In genomic region chr1:154987326-154987725, GRCh38 we compare ENCODE assay signal across 28 cellular contexts. TPM values are rescaled to one million over a fixed set of nuclear protein-coding genes. Genes with fewer than 3 reads are reported as not detected.
A peak's percentile ranks its signal among the peaks of the same experiment; 100 is the strongest.
DNase-seq lines count a peak whose midpoint lies in the region; TF ChIP-seq lines count a peak whose summit lies in the region.
"Had no signal": no experiment of that assay in that cellular context is flagged by ENCODE, and none has a peak within 500 bp of the region (broad histone marks: within the 10 kb centered on the region; RNA-seq: fewer than 3 reads in every experiment).

No MANE protein-coding gene starts in this region.

- no peak overlapping the region for H3K4me3 ChIP-seq in PC-9
- H3K4me3 ChIP-seq in fibroblast of mammary gland (ENCODE audit: control insufficient read depth, low read depth, low read length) = no peak overlapping the region
- H3K4me3 ChIP-seq in trophoblast cell (ENCODE audit: low read depth, low read length) = no peak overlapping the region
- H3K4me3 ChIP-seq: colonic mucosa, Peyer's patch had no signal

- no peaks in the 10 kb centered on the region for H3K9me3 ChIP-seq in PC-9 (ENCODE audit: insufficient read depth, low read depth)
- H3K9me3 ChIP-seq in trophoblast cell (ENCODE audit: insufficient read depth, low read depth, low read length) = peaks cover 2% of the 10 kb centered on the region
- H3K9me3 ChIP-seq: colonic mucosa, Peyer's patch had no signal

- no peak overlapping the region for H4K8ac ChIP-seq in trophoblast cell (ENCODE audit: low read depth, low read length)

- peaks cover 58% of the 10 kb centered on the region for H3K79me2 ChIP-seq in PC-9 (ENCODE audit: low read depth)
- H3K79me2 ChIP-seq in trophoblast cell (ENCODE audit: control insufficient read depth, insufficient read depth, low read length, poor library complexity) = peaks cover 7% of the 10 kb centered on the region

- no peak overlapping the region for H2BK5ac ChIP-seq in trophoblast cell (ENCODE audit: low read depth, low read length, poor library complexity)

- H4K12ac ChIP-seq in trophoblast cell (ENCODE audit: low read depth, low read length) = no peak overlapping the region

- H3K4me2 ChIP-seq in PC-9 = peak overlapping the region; percentile 33
- no peak overlapping the region for H3K4me2 ChIP-seq in trophoblast cell (ENCODE audit: low read length)

- H3K9me2 ChIP-seq in PC-9 (ENCODE audit: insufficient read depth) = no peaks in the 10 kb centered on the region

- DNase-seq in PC-9 = peak in 1 of 2 experiments; percentile 74
- DNase-seq in fibroblast of mammary gland (ENCODE audit: low read depth) = peak; percentile 73
- peak; percentile 90 to 97 for DNase-seq in trophoblast cell
- DNase-seq in SHP77 treated with DMSO at 0.1 percent for 48 hours (lab: John Stamatoyannopoulos, UW) = no peak
- DNase-seq in NCI-H187 (lab: John Stamatoyannopoulos, UW) = no peak
- no peak for DNase-seq in NCI-H748 treated with DMSO at 0.1 percent for 48 hours (lab: John Stamatoyannopoulos, UW)
- DNase-seq: activated CD8-positive, alpha-beta T cell treated with anti-CD3 and anti-CD28 coated beads, Interleukin-2, amount 10 ng/mL, durations not matched to agents 7 days and 5 days; activated naive CD4-positive, alpha-beta T cell treated with anti-CD3 and anti-CD28 coated beads, Interleukin-2, amount 50 U/mL, for 16 hours; CD4-positive, alpha-beta T cell; colonic mucosa; DMS79 treated with DMSO at 0.1 percent for 48 hours; effector CD4-positive, alpha-beta T cell; GDM1; HCEC 1CT; immature natural killer cell; Kasumi-1; left colon; mesendoderm; NCI-H1417 treated with DMSO at 0.1 percent for 48 hours; NCI-H2081; NCI-H2227 treated with DMSO at 0.1 percent for 48 hours; Peyer's patch; SIG-M5; stimulated activated CD8-positive, alpha-beta memory T cell treated with anti-CD3 and anti-CD28 coated beads, Interleukin-4, amount 100 ng/mL, for 48 hours; stimulated activated naive CD8-positive, alpha-beta T cell treated with anti-CD3 and anti-CD28 coated beads, Interleukin-15, amount 100 ng/mL, for 72 hours had no signal

- H4K20me1 ChIP-seq in PC-9 (ENCODE audit: insufficient read depth) = no peaks in the 10 kb centered on the region

- intact Hi-C loops in PC-9 (cut with micrococcal nuclease; ENCODE audit: unreplicated experiment) = no loop called here

- H2AFZ ChIP-seq in PC-9 = no peak overlapping the region
- H2AFZ ChIP-seq in trophoblast cell (ENCODE audit: insufficient read depth, low read length, poor library complexity) = no peak overlapping the region
- H2AFZ ChIP-seq: parathyroid adenoma had no signal

- no CpG with 5 or more reads among the region's 6 CpGs for WGBS in trophoblast cell (ENCODE audit: extremely low coverage, insufficient coverage, insufficient read length)

- H4K91ac ChIP-seq in trophoblast cell (ENCODE audit: low read depth, low read length) = no peak overlapping the region

- H3K79me1 ChIP-seq in trophoblast cell (ENCODE audit: low read length) = peaks cover 6% of the 10 kb centered on the region

- CTCF ChIA-PET in PC-9 (lab: Charles Lee) = interaction anchor here (1.1 kb wide), 1 partner anchor 9 kb away, joined by 7 read pairs; no protein-coding TSS in a partner anchor

- no peak overlapping the region for H2BK120ac ChIP-seq in trophoblast cell (ENCODE audit: insufficient read depth, low read length, poor library complexity)

- H3K4me1 ChIP-seq in PC-9 (replicated peaks; ENCODE audit: insufficient read depth) (peaks cover 30% of the 10 kb centered on the region), trophoblast cell (ENCODE audit: control insufficient read depth in 1 of 2, insufficient read depth in 2 of 2, low read length in 2 of 2) (peaks cover 3 to 6% of the 10 kb centered on the region in 2 experiments)
- H3K4me1 ChIP-seq: parathyroid adenoma had no signal

- H3K27ac ChIP-seq in PC-9 (peak overlapping the region; percentile 48), trophoblast cell (ENCODE audit: low read depth, low read length) (peak overlapping the region; percentile 15)
- H3K27ac ChIP-seq: colonic mucosa, parathyroid adenoma, Peyer's patch had no signal

- no peak overlapping the region for H3K4ac ChIP-seq in trophoblast cell (ENCODE audit: low read depth, low read length)

- no peak overlapping the region for H2AK5ac ChIP-seq in trophoblast cell (ENCODE audit: low read length)

- BruUV-seq in PC-9 (replicated peaks; lab: Mats Ljungman, UMichigan) = no TSS peak

- no peak overlapping the region for H3K14ac ChIP-seq in trophoblast cell (ENCODE audit: low read length)

- H3K23ac ChIP-seq in trophoblast cell (ENCODE audit: low read length) = no peak overlapping the region

- H2BK12ac ChIP-seq in trophoblast cell (ENCODE audit: low read length) = no peak overlapping the region

- peaks cover 18% of the 10 kb centered on the region for H3K36me3 ChIP-seq in PC-9 (ENCODE audit: low read depth)
- H3K36me3 ChIP-seq in trophoblast cell (ENCODE audit: control insufficient read depth in 1 of 2, insufficient read depth in 2 of 2, low read length in 2 of 2) = peaks cover 26 to 31% of the 10 kb centered on the region in 2 experiments

- TF ChIP-seq CTCF in PC-9 (conservative IDR thresholded peaks at IDR 0.05) (no peak), fibroblast of mammary gland (conservative IDR thresholded peaks at IDR 0.05; ENCODE audit: control insufficient read depth, insufficient read depth, low read depth, low read length) (no peak)

- H3K18ac ChIP-seq in trophoblast cell (ENCODE audit: low read length) = no peak overlapping the region

- H3K27me3 ChIP-seq in PC-9 (ENCODE audit: insufficient read depth, low read depth) (no peaks in the 10 kb centered on the region), trophoblast cell (ENCODE audit: insufficient read depth, low read length) (no peaks in the 10 kb centered on the region)
- H3K27me3 ChIP-seq: colonic mucosa, Peyer's patch had no signal

- POLR2A ChIA-PET in PC-9 (lab: Charles Lee; ENCODE audit: unreplicated experiment) = no interaction called here

- no peak overlapping the region for H3K9ac ChIP-seq in trophoblast cell (ENCODE audit: low read length)
- H3K9ac ChIP-seq: parathyroid adenoma had no signal

- H3F3A ChIP-seq in PC-9 (ENCODE audit: insufficient read depth, low read depth) = peaks cover 29% of the 10 kb centered on the region

RNA-seq across cellular contexts. Expression of gene FLAD1, which starts 4.2 kb away (rescaled TPM):
- 47.9 and 54.2 TPM in 2 replicates for total RNA-seq in PC-9 (2021)
- 27.3 and 32.2 TPM in 2 replicates for polyA plus RNA-seq in trophoblast cell (2013)

RNA-seq across cellular contexts. Expression of gene LENEP, which starts 6.1 kb away (rescaled TPM):
- 1.2 and 1.3 TPM in 2 replicates for total RNA-seq in PC-9 (2021)
- not detected in 2 replicates for polyA plus RNA-seq in trophoblast cell (2013)
- total RNA-seq: CD4-positive, alpha-beta T cell; colonic mucosa; Peyer's patch; right cardiac atrium had no signal
- polyA plus RNA-seq: immature natural killer cell, neural cell, right cardiac atrium had no signal

RNA-seq across cellular contexts. Expression of gene CKS1B, which starts 12.8 kb away (rescaled TPM):
- total RNA-seq in PC-9 (2021) = 236 and 300 TPM in 2 replicates
- 329 and 347 TPM in 2 replicates for polyA plus RNA-seq in trophoblast cell (2013)

RNA-seq across cellular contexts. Expression of gene ZBTB7B, which starts 15.3 kb away (rescaled TPM):
- 38.6 and 44.1 TPM in 2 replicates for total RNA-seq in PC-9 (2021)
- 39.8 and 42.9 TPM in 2 replicates for polyA plus RNA-seq in trophoblast cell (2013)

RNA-seq across cellular contexts. Expression of gene SHC1, which starts 16.8 kb away (rescaled TPM):
- 162 and 210 TPM in 2 replicates for total RNA-seq in PC-9 (2021)
- 145 and 150 TPM in 2 replicates for polyA plus RNA-seq in trophoblast cell (2013)

Comparison
In these comparisons a context has a peak if more than half of its experiments do, and no peak if none do; other contexts are left out.
1. DNase-seq: peak in fibroblast of mammary gland (single experiment) and trophoblast cell (2 of 2); none in SHP77 treated with DMSO at 0.1 percent for 48 hours (single experiment), NCI-H187 (0 of 2) and NCI-H748 treated with DMSO at 0.1 percent for 48 hours (single experiment).